33 cellular contexts compared by ENCODE assay signal in genomic region chr12:18888062-18888461, GRCh38.
DNase-seq lines count a peak whose midpoint lies in the region; ATAC-seq, FAIRE-seq and TF ChIP-seq lines count a peak whose summit lies in the region.
"Had no signal": no experiment of that assay in that cellular context is flagged by ENCODE, and none has a peak within 500 bp of the region (broad histone marks: within the 10 kb centered on the region; RNA-seq: fewer than 3 reads in every experiment).

No MANE protein-coding gene starts in this region.

- no peaks in the 10 kb centered on the region for H4K20me1 ChIP-seq in astrocyte (ENCODE audit: insufficient read depth, low read length)

- H2AFZ ChIP-seq in astrocyte (ENCODE audit: low read depth, low read length), result no peak overlapping the region
- H2AFZ ChIP-seq: hepatocyte, PC-9 had no signal

- ATAC-seq in omental fat pad (ENCODE audit: low FRiP score) (peak; percentile 19), GM18861 (IDR thresholded peaks at IDR 0.05; ENCODE audit: unreplicated experiment) (no peak)
- ATAC-seq: activated T-cell treated with anti-CD3 and anti-CD28 coated beads, Interleukin-2, amount 50 U/mL, for 72 hours; natural killer cell had no signal

- no peaks in the 10 kb centered on the region for H3K9me3 ChIP-seq in astrocyte (ENCODE audit: insufficient read depth, low read depth, low read length)
- no peaks in the 10 kb centered on the region for H3K9me3 ChIP-seq in left ventricle myocardium inferior (replicated peaks)
- H3K9me3 ChIP-seq in tibial artery, result no peaks in the 10 kb centered on the region
- H3K9me3 ChIP-seq: ovary had no signal

- FAIRE-seq in astrocyte (lab: Jason Lieb, UNC), result no peak
- FAIRE-seq: colon, islet of Langerhans had no signal

- no peak overlapping the region for H3K27ac ChIP-seq in astrocyte (ENCODE audit: low read depth, low read length)
- peak overlapping the region; percentile 13 for H3K27ac ChIP-seq in left ventricle myocardium inferior (replicated peaks)
- H3K27ac ChIP-seq in tibial artery, result no peak overlapping the region
- H3K27ac ChIP-seq: breast epithelium, epithelial cell of prostate, hepatocyte, KMS-11, ovary, PC-9, tibial nerve had no signal

- no peak overlapping the region for H3K27ac Mint-ChIP-seq in astrocyte (ENCODE audit: unreplicated experiment)
- H3K27ac Mint-ChIP-seq: activated B cell treated with CpG ODN at 0.5 μM for 24 hours; activated T-cell treated with anti-CD3 and anti-CD28 coated beads, Interleukin-2, amount 50 U/mL, for 72 hours; B cell; natural killer cell had no signal

- peaks cover 4% of the 10 kb centered on the region for H3K9me3 Mint-ChIP-seq in astrocyte (ENCODE audit: unreplicated experiment)

- no peak overlapping the region for H3K9ac ChIP-seq in astrocyte (ENCODE audit: low read length)
- H3K9ac ChIP-seq: KMS-11 had no signal

- H3K4me1 Mint-ChIP-seq in astrocyte (ENCODE audit: low read depth, unreplicated experiment), result peaks cover 2% of the 10 kb centered on the region
- H3K4me1 Mint-ChIP-seq: activated B cell treated with CpG ODN at 0.5 μM for 24 hours, B cell, natural killer cell had no signal

- H3K4me1 ChIP-seq in astrocyte (ENCODE audit: insufficient read depth, low read length), result no peaks in the 10 kb centered on the region
- H3K4me1 ChIP-seq in left ventricle myocardium inferior, result no peaks in the 10 kb centered on the region
- no peaks in the 10 kb centered on the region for H3K4me1 ChIP-seq in tibial artery
- H3K4me1 ChIP-seq: breast epithelium, tibial nerve had no signal

- DNase-seq in NCI-H82 (lab: John Stamatoyannopoulos, UW), result peak; percentile 44
- DNase-seq in NCI-H82 treated with DMSO at 0.1 percent for 48 hours (lab: John Stamatoyannopoulos, UW; ENCODE audit: unreplicated experiment), result no peak
- peak; percentile 14 for DNase-seq in astrocyte (ENCODE audit: low read depth)
- DNase-seq in left ventricle myocardium inferior, result no peak
- DNase-seq in omental fat pad (ENCODE audit: low spot score), result no peak
- no peak for DNase-seq in tibial artery
- no peak for DNase-seq in H4 (ENCODE audit: low spot score)
- DNase-seq: 8988T; activated B cell treated with CpG ODN at 0.5 μM for 24 hours; activated CD4-positive, alpha-beta T cell treated with anti-CD3 and anti-CD28 coated beads, Interleukin-2, amount 50 U/mL, for 4 hours; activated naive CD4-positive, alpha-beta T cell; activated T-cell treated with anti-CD3 and anti-CD28 coated beads, Interleukin-2, amount 50 U/mL, for 72 hours; effector CD4-positive, alpha-beta T cell; HCEC 1CT; MM.1S; natural killer cell; NCI-H510A; ovary; PC-9; retina; SHP77 treated with DMSO at 0.1 percent for 48 hours; stimulated activated CD4-positive, alpha-beta T cell treated with anti-CD3 and anti-CD28 coated beads, Interleukin-2, amount 100 ng/mL, for 24 hours; SW 1271; T-helper 9 cell had no signal

- intact Hi-C loops in left ventricle myocardium inferior (cut with micrococcal nuclease), result no loop called here
- intact Hi-C loops in tibial artery (cut with DNase I; ENCODE audit: low total_unique reads), result no loop called here

- H3K4me3 ChIP-seq in astrocyte (ENCODE audit: insufficient read depth, low read depth, low read length) (no peak overlapping the region), left ventricle myocardium inferior (no peak overlapping the region), tibial artery (no peak overlapping the region)
- H3K4me3 ChIP-seq: breast epithelium, hepatocyte, ovary, PC-9, tibial nerve had no signal

- no peaks in the 10 kb centered on the region for H3K36me3 ChIP-seq in astrocyte (ENCODE audit: insufficient read depth, low read length)
- H3K36me3 ChIP-seq in left ventricle myocardium inferior, result no peaks in the 10 kb centered on the region
- H3K36me3 ChIP-seq in tibial artery, result no peaks in the 10 kb centered on the region
- H3K36me3 ChIP-seq: breast epithelium, ovary, tibial nerve had no signal

- no peak overlapping the region for H3K4me2 ChIP-seq in astrocyte (ENCODE audit: low read length)
- H3K4me2 ChIP-seq: hepatocyte, KMS-11, PC-9 had no signal

- H3K79me2 ChIP-seq in astrocyte (ENCODE audit: insufficient read depth, low read length), result no peaks in the 10 kb centered on the region
- H3K79me2 ChIP-seq: hepatocyte had no signal

- H3K27me3 ChIP-seq in astrocyte (ENCODE audit: insufficient read depth, low read length) (no peaks in the 10 kb centered on the region), left ventricle myocardium inferior (ENCODE audit: low read depth) (no peaks in the 10 kb centered on the region), tibial artery (no peaks in the 10 kb centered on the region)
- H3K27me3 ChIP-seq: breast epithelium, hepatocyte, ovary, tibial nerve had no signal

- TF ChIP-seq CTCF in astrocyte (IDR thresholded peaks at IDR 0.05; ENCODE audit: insufficient read depth, low read depth, low read length) (no peak), left ventricle myocardium inferior (IDR thresholded peaks at IDR 0.05; ENCODE audit: borderline replicate concordance) (no peak), omental fat pad (IDR thresholded peaks at IDR 0.05) (no peak), tibial artery (IDR thresholded peaks at IDR 0.05) (no peak)

- no peaks in the 10 kb centered on the region for H3K36me3 Mint-ChIP-seq in astrocyte (ENCODE audit: low read depth, unreplicated experiment)
- H3K36me3 Mint-ChIP-seq: natural killer cell had no signal

- no peaks in the 10 kb centered on the region for H3K27me3 Mint-ChIP-seq in astrocyte (ENCODE audit: low read depth, unreplicated experiment)
- H3K27me3 Mint-ChIP-seq: activated B cell treated with CpG ODN at 0.5 μM for 24 hours, B cell had no signal

- H3K4me3 Mint-ChIP-seq in astrocyte (ENCODE audit: unreplicated experiment), result no peak overlapping the region
- H3K4me3 Mint-ChIP-seq: activated B cell treated with CpG ODN at 0.5 μM for 24 hours; activated T-cell treated with anti-CD3 and anti-CD28 coated beads, Interleukin-2, amount 50 U/mL, for 72 hours; B cell; natural killer cell had no signal

Comparison
In these comparisons a context has a peak if more than half of its experiments do, and no peak if none do; other contexts are left out.
1. DNase-seq: peak in NCI-H82 (single experiment) and astrocyte (single experiment); none in NCI-H82 treated with DMSO at 0.1 percent for 48 hours (single experiment), left ventricle myocardium inferior (single experiment), omental fat pad (single experiment), tibial artery (0 of 2) and H4 (single experiment).